9 cellular contexts compared by ENCODE assay signal in the genomic region with DNA sequence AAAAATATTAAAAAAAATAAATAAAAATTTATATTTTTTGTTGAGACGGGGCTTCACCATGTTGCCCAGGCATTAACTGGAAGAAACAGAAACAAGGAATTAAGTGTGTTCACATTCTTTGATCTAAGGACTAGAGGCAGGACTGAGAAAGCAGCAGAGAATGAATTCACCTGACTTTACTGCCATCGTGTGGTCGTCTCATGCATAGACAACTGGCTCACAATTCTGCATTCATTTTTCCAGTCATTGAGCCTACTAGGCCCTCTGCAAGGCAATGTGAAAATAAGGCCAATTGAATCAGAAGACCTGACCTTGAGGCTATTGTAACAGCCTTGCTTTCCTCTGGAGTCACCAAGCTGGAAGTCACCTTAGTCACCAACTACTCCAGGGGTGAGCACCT. TPM values are rescaled to one million over a fixed set of nuclear protein-coding genes. Genes with fewer than 3 reads are reported as not detected.
A peak's percentile ranks its signal among the peaks of the same experiment; 100 is the strongest.
DNase-seq lines count a peak whose midpoint lies in the region; ATAC-seq and TF ChIP-seq lines count a peak whose summit lies in the region.
"Had no signal": no experiment of that assay in that cellular context is flagged by ENCODE, and none has a peak within 500 bp of the region (broad histone marks: within the 10 kb centered on the region; RNA-seq: fewer than 3 reads in every experiment).

No MANE protein-coding gene starts in this region.

- H3K27ac ChIP-seq in suprapubic skin, result no peak overlapping the region

- H3K27me3 ChIP-seq in Caco-2 (replicated peaks; ENCODE audit: control insufficient read depth, insufficient read depth, low read length) (no peaks in the 10 kb centered on the region), suprapubic skin (no peaks in the 10 kb centered on the region)

- H3K36me3 ChIP-seq in Caco-2 (ENCODE audit: control insufficient read depth, insufficient read depth, low read length) (no peaks in the 10 kb centered on the region), suprapubic skin (no peaks in the 10 kb centered on the region)

- H3K4me3 ChIP-seq in Caco-2 (ENCODE audit: low read depth, low read length), result no peak overlapping the region
- H3K4me3 ChIP-seq in suprapubic skin, result no peak overlapping the region

- TF ChIP-seq CTCF in Caco-2 (IDR thresholded peaks at IDR 0.05; ENCODE audit: insufficient read depth in 1 of 2, low read depth in 1 of 2, low read length in 1 of 2, severe bottlenecking in 1 of 2, unreplicated experiment in 1 of 2), result peak; percentile 33 to 54
- TF ChIP-seq CTCF in suprapubic skin (IDR thresholded peaks at IDR 0.05), result peak; percentile 46 to 56

- no peaks in the 10 kb centered on the region for H3K9me3 Mint-ChIP-seq in Caco-2 (ENCODE audit: unreplicated experiment)

- POLR2A ChIA-PET in Caco-2 (lab: Charles Lee), result no interaction called here

- no peak overlapping the region for H3K4me3 Mint-ChIP-seq in Caco-2 (ENCODE audit: unreplicated experiment)

- no peaks in the 10 kb centered on the region for H3K9me3 ChIP-seq in Caco-2
- H3K9me3 ChIP-seq in suprapubic skin, result no peaks in the 10 kb centered on the region

- 0% methylated on average over 3 of the region's 3 CpGs for WGBS in suprapubic skin

- intact Hi-C loops in Caco-2 (cut with micrococcal nuclease; ENCODE audit: unreplicated experiment), result loop anchor here (2.0 to 10.0 kb wide), 2 partner anchors 278 to 774 kb away; no protein-coding TSS in a partner anchor

- no peaks in the 10 kb centered on the region for H3K36me3 Mint-ChIP-seq in Caco-2 (ENCODE audit: insufficient read depth, unreplicated experiment)

- no peaks in the 10 kb centered on the region for H3K4me1 ChIP-seq in Caco-2
- no peaks in the 10 kb centered on the region for H3K4me1 ChIP-seq in suprapubic skin

- TF ChIP-seq EP300 in suprapubic skin (IDR thresholded peaks at IDR 0.05), result no peak

- peak; percentile 36 for ATAC-seq in GM19328 (IDR thresholded peaks at IDR 0.05; ENCODE audit: unreplicated experiment)
- ATAC-seq in left lobe of liver, result peak; percentile 97

- no peaks in the 10 kb centered on the region for H3K4me1 Mint-ChIP-seq in Caco-2 (ENCODE audit: low read depth, unreplicated experiment)

- BruUV-seq in Caco-2 (replicated peaks; lab: Mats Ljungman, UMichigan), result no TSS peak

- TF ChIP-seq POLR2A in suprapubic skin (IDR thresholded peaks at IDR 0.05), result no peak

- peak; percentile 26 to 31 for DNase-seq in Caco-2
- DNase-seq in MV-4-11 (lab: John Stamatoyannopoulos, UW), result peak; percentile 24
- peak; percentile 4 for DNase-seq in SKM-1 (lab: John Stamatoyannopoulos, UW; ENCODE audit: unreplicated experiment)
- peak; percentile 59 for DNase-seq in dedifferentiated amniotic fluid mesenchymal stem cell (ENCODE audit: extremely low spot score)
- peak; percentile 40 for DNase-seq in left lobe of liver (ENCODE audit: low spot score)
- no peak for DNase-seq in suprapubic skin (ENCODE audit: low spot score in 2 of 2)
- DNase-seq in activated CD8-positive, alpha-beta memory T cell treated with anti-CD3 and anti-CD28 coated beads, Interleukin-2, amount 50 U/mL, for 48 hours, result no peak

- peaks cover 9% of the 10 kb centered on the region for H3K27me3 Mint-ChIP-seq in Caco-2 (ENCODE audit: insufficient read depth, unreplicated experiment)

- CTCF ChIA-PET in Caco-2 (lab: Charles Lee), result no interaction called here

- H3K27ac Mint-ChIP-seq in Caco-2 (ENCODE audit: unreplicated experiment), result no peak overlapping the region

RNA-seq across cellular contexts. Expression of a gene that starts 37.4 kb away (rescaled TPM):
- total RNA-seq in Caco-2 (2022) (not detected in 2 replicates), left lobe of liver (not detected), suprapubic skin (not detected)
- total RNA-seq: T-helper 1 cell treated with Interleukin-12 subunit alpha and Interleukin-12 subunit beta and Interleukin-4 antibody, amounts not matched to agents 30 ng/mL and 1 ng/mL, for 36 hours had no signal

Comparison
In these comparisons a context has a peak if more than half of its experiments do, and no peak if none do; other contexts are left out.
1. DNase-seq: peak in Caco-2 (2 of 2), MV-4-11 (single experiment), SKM-1 (single experiment), dedifferentiated amniotic fluid mesenchymal stem cell (single experiment) and left lobe of liver (single experiment); none in suprapubic skin (0 of 2) and activated CD8-positive, alpha-beta memory T cell treated with anti-CD3 and anti-CD28 coated beads, Interleukin-2, amount 50 U/mL, for 48 hours (single experiment).